Comparison of ENCODE assay signal across 9 cellular contexts in genomic region chr6:133348846-133349245, GRCh38.
"Had no signal": no experiment of that assay in that cellular context is flagged by ENCODE, and none has a peak within 500 bp of the region (broad histone marks: within the 10 kb centered on the region; RNA-seq: fewer than 3 reads in every experiment).

No MANE protein-coding gene starts in this region.

- ATAC-seq: GM23338, HepG2, K562 had no signal

- H2AFZ ChIP-seq: GM23338 had no signal

- H3K4me1 Mint-ChIP-seq: H9, IgD-negative memory B cell had no signal

- H3K4me3 Mint-ChIP-seq: GM23338, H9, HFFc6, IgD-negative memory B cell had no signal

- H3K27ac ChIP-seq: HL-60 had no signal

- H3K9me3 Mint-ChIP-seq: GM23338, H9, IgD-negative memory B cell had no signal

- H3K4me2 ChIP-seq: GM23338 had no signal

- DNase-seq: H9, HCEC 1CT, HFFc6, KG1 had no signal

- H3K36me3 Mint-ChIP-seq: IgD-negative memory B cell had no signal

- H3K27ac Mint-ChIP-seq: GM23338, H9, HFFc6 had no signal

- H3K27me3 Mint-ChIP-seq: IgD-negative memory B cell had no signal

- H3K4me3 ChIP-seq: GM23338, K562 had no signal
